8 cellular contexts compared by ENCODE assay signal in the genomic region with DNA sequence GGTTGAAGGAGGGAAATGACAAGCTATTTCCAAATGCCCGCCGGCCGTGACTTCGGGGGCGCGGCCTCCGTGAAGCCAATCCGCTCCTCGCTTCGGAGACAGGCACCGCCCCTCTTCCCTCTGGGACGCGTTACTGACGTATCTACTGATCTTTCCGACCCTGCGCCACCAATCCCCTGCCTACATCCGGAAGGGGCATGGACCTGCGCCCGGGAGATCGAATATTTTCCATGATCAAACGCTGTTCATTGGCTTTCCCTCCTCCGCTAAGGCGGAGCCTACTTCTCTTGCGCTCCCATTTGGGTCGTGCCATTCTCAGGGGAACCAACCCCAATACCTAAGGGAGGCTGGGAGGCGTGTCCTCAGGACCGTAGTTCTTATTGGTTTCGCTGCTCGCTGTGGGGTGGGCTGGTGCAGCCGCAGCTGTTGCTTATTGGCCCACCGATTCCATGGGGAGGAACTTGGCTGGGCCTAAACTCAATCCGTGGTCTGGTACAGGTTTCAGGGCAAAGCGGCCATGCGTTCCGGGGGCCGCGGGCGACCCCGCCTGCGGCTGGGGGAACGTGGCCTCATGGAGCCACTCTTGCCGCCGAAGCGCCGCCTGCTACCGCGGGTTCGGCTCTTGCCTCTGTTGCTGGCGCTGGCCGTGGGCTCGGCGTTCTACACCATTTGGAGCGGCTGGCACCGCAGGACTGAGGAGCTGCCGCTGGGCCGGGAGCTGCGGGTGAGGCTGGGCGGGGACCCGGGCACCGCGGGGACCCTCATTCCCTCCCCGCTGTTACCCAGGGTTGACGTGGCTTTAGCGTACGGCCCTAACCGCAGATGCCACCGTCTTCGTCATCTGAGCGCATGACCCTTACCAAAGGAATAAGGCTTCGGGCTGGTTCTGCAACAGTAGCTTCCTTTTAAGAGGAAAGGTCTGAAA.
DNase-seq lines count a peak whose midpoint lies in the region; ATAC-seq and TF ChIP-seq lines count a peak whose summit lies in the region.

Gene QPCTL, plus strand, starts transcription at position 480 of the 925 bp plus-strand sequence. Its CDS starts 38 bp downstream, at position 518.

- H3K4me1 ChIP-seq in rectal smooth muscle tissue (ENCODE audit: control insufficient read depth, insufficient read depth, low read length): peaks cover 4% of the 10 kb centered on the region

- H3K27me3 ChIP-seq in rectal smooth muscle tissue (ENCODE audit: control insufficient read depth, insufficient read depth, low read length): no peaks in the 10 kb centered on the region

- in situ Hi-C loops in astrocyte of the cerebellum (cut with HindIII; ENCODE audit: low sequenced_read_pairs): no loop called here

- TF ChIP-seq POLR2A in GM18505 (IDR thresholded peaks at IDR 0.05; ENCODE audit: borderline replicate concordance, extremely low read depth, insufficient read depth, insufficient read length): peak; percentile 94

- peaks cover 10% of the 10 kb centered on the region for H3K36me3 ChIP-seq in rectal smooth muscle tissue (ENCODE audit: control insufficient read depth, insufficient read depth, low read length)

- peak within 1 kb of the TSS; percentile 59 for H3K9ac ChIP-seq in rectal smooth muscle tissue (ENCODE audit: low read length)

- TF ChIP-seq CTCF in astrocyte of the cerebellum (IDR thresholded peaks at IDR 0.05; ENCODE audit: low read depth, low read length, missing control alignments): no peak

- peak within 1 kb of the TSS; percentile 96 for H3K4me3 ChIP-seq in astrocyte of the cerebellum (ENCODE audit: low read depth, low read length)
- peak within 1 kb of the TSS; percentile 94 for H3K4me3 ChIP-seq in rectal smooth muscle tissue (ENCODE audit: low read length)

- ATAC-seq in GM18505 (IDR thresholded peaks at IDR 0.05; ENCODE audit: unreplicated experiment): peak; percentile 81
- ATAC-seq in HG02973 (IDR thresholded peaks at IDR 0.05; ENCODE audit: unreplicated experiment): peak; percentile 75

- DNase-seq in NCI-H2029 (lab: John Stamatoyannopoulos, UW) (peak; percentile 100), T-helper 9 cell (peak; percentile 89), astrocyte of the cerebellum (ENCODE audit: low read depth) (peak; percentile 99), hepatic stellate cell (ENCODE audit: low spot score) (peak; percentile 98), cortex of kidney (lab: John Stamatoyannopoulos, UW) (no peak)

- H3K27ac ChIP-seq in rectal smooth muscle tissue (ENCODE audit: low read depth, low read length): peak within 1 kb of the TSS; percentile 88
